23 cellular contexts compared by ENCODE assay signal in the genomic region with DNA sequence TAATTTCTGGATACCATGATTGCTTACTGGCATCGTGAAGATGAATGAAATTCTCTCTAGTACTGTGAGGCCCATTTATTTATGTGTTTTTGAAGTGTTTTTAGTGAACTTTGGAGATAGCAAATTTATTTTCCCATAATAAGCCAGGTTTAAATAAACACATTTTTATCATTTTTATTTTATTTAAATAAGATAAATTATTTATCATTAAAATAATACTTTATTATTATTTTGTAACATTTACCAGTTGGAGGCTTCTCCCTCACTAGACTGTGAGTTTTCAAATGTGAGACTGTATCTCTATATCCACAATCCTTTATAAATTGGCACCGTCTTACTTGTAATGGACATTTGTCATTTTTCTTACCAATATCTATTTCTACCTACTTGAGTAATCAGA.
"Had no signal": no experiment of that assay in that cellular context is flagged by ENCODE, and none has a peak within 500 bp of the region (broad histone marks: within the 10 kb centered on the region; RNA-seq: fewer than 3 reads in every experiment).

No MANE protein-coding gene starts in this region.

- H3K27me3 ChIP-seq: colonic mucosa, esophagus muscularis mucosa, foreskin keratinocyte, gastrocnemius medialis, heart right ventricle, left lung had no signal

- DNase-seq: colonic mucosa; cortex of kidney; effector CD8-positive, alpha-beta T cell; effector memory CD8-positive, alpha-beta T cell; endodermal cell; foreskin keratinocyte; gastrocnemius medialis; glutamatergic neuron; head of caudate nucleus; heart right ventricle; hippocampal formation; left cardiac atrium; left lung; left ventricle myocardium superior; lower lobe of right lung; mesenchymal stem cell; mucosa of descending colon had no signal

- H3K4me3 Mint-ChIP-seq: dendritic cell treated with granulocyte-macrophage colony-stimulating factor and Interleukin-4, amounts not matched to agents 40 ng/mL and 50 ng/mL, for 4 days; effector memory CD8-positive, alpha-beta T cell; endodermal cell; mesothelial cell of epicardium had no signal

- H3K36me3 ChIP-seq: colonic mucosa, esophagus muscularis mucosa, gastrocnemius medialis, heart right ventricle, left lung, lower lobe of right lung had no signal

- H3K27ac Mint-ChIP-seq: dendritic cell treated with granulocyte-macrophage colony-stimulating factor and Interleukin-4, amounts not matched to agents 40 ng/mL and 50 ng/mL, for 4 days; effector memory CD8-positive, alpha-beta T cell; endodermal cell; mesothelial cell of epicardium had no signal

- H3K4me3 ChIP-seq: colonic mucosa, esophagus muscularis mucosa, gastrocnemius medialis, heart right ventricle, left lung, lower lobe of right lung, mucosa of descending colon had no signal

- H3K36me3 Mint-ChIP-seq: mesothelial cell of epicardium had no signal

- H3K4me1 Mint-ChIP-seq: mesothelial cell of epicardium had no signal

- H3K9me3 Mint-ChIP-seq: endodermal cell had no signal

- H3K9me3 ChIP-seq: colonic mucosa, esophagus muscularis mucosa, gastrocnemius medialis, heart right ventricle, mucosa of descending colon had no signal

- ATAC-seq: effector memory CD8-positive, alpha-beta T cell; foreskin keratinocyte; gastrocnemius medialis; heart right ventricle; left cardiac atrium; left lung; left ventricle myocardium superior; lower lobe of right lung; mucosa of descending colon had no signal

- H3K4me1 ChIP-seq: colonic mucosa, esophagus muscularis mucosa, foreskin keratinocyte, gastrocnemius medialis, heart right ventricle, left lung, lower lobe of right lung had no signal

- H3K27me3 Mint-ChIP-seq: dendritic cell treated with granulocyte-macrophage colony-stimulating factor and Interleukin-4, amounts not matched to agents 40 ng/mL and 50 ng/mL, for 4 days; effector memory CD8-positive, alpha-beta T cell had no signal

- FAIRE-seq: endometrium, islet of Langerhans, keratinocyte had no signal

- H3K27ac ChIP-seq: colonic mucosa, esophagus muscularis mucosa, foreskin keratinocyte, gastrocnemius medialis, heart right ventricle, left lung, lower lobe of right lung had no signal
